Comparison of ENCODE assay signal across 34 cellular contexts in the genomic region with DNA sequence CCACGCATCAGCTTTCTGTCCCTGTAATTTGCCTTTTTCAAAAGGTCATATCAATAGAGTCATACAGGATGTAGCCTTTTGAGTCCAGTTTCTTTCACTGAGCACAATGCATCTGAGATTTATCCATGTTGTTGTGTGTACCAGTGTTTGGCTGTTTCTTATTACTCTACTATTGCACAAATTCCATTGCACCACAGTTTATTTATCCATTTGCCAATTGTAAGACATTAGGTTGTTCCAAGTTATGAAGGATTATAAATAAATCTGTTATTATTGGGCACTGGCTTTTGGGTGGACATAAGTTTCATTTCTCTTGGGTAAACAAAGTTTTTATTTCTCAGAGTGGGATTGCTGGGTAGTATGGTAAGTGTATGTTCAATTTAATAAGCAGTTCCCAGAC.
"Had no signal": no experiment of that assay in that cellular context is flagged by ENCODE, and none has a peak within 500 bp of the region (broad histone marks: within the 10 kb centered on the region; RNA-seq: fewer than 3 reads in every experiment).

No MANE protein-coding gene starts in this region.

- H3K4me2 ChIP-seq: KMS-11 had no signal

- H3K27me3 ChIP-seq: brain microvascular endothelial cell had no signal

- H3K36me3 Mint-ChIP-seq: activated CD4-positive, alpha-beta memory T cell treated with anti-CD3 and anti-CD28 coated beads for 36 hours; activated naive CD4-positive, alpha-beta T cell treated with anti-CD3 and anti-CD28 coated beads, Interleukin-2, amount 10 ng/mL, durations not matched to agents 7 days and 5 days; activated naive CD8-positive, alpha-beta T cell had no signal

- H3K27ac ChIP-seq: brain microvascular endothelial cell, KMS-11, RWPE1, VCaP had no signal

- H3K27ac Mint-ChIP-seq: activated B cell treated with CpG ODN at 0.5 μM for 24 hours; activated CD4-positive, alpha-beta memory T cell treated with anti-CD3 and anti-CD28 coated beads for 36 hours; activated naive CD4-positive, alpha-beta T cell treated with anti-CD3 and anti-CD28 coated beads, Interleukin-2, amount 10 ng/mL, durations not matched to agents 7 days and 5 days; activated naive CD8-positive, alpha-beta T cell; activated naive CD8-positive, alpha-beta T cell treated with anti-CD3 and anti-CD28 coated beads, Interleukin-2, amount 50 U/mL, for 24 hours had no signal

- H3K4me1 Mint-ChIP-seq: activated B cell treated with CpG ODN at 0.5 μM for 24 hours; activated naive CD4-positive, alpha-beta T cell treated with anti-CD3 and anti-CD28 coated beads, Interleukin-2, amount 10 ng/mL, durations not matched to agents 7 days and 5 days; activated naive CD8-positive, alpha-beta T cell treated with anti-CD3 and anti-CD28 coated beads, Interleukin-2, amount 50 U/mL, for 24 hours had no signal

- H3K9me3 Mint-ChIP-seq: activated B cell treated with CpG ODN at 0.5 μM for 24 hours; activated CD4-positive, alpha-beta memory T cell treated with anti-CD3 and anti-CD28 coated beads for 36 hours; activated naive CD4-positive, alpha-beta T cell treated with anti-CD3 and anti-CD28 coated beads, Interleukin-2, amount 10 ng/mL, durations not matched to agents 7 days and 5 days; activated naive CD8-positive, alpha-beta T cell treated with anti-CD3 and anti-CD28 coated beads, Interleukin-2, amount 50 U/mL, for 24 hours had no signal

- H3K27me3 Mint-ChIP-seq: activated B cell treated with CpG ODN at 0.5 μM for 24 hours; activated CD4-positive, alpha-beta memory T cell treated with anti-CD3 and anti-CD28 coated beads for 36 hours; activated naive CD4-positive, alpha-beta T cell treated with anti-CD3 and anti-CD28 coated beads, Interleukin-2, amount 10 ng/mL, durations not matched to agents 7 days and 5 days; activated naive CD8-positive, alpha-beta T cell; activated naive CD8-positive, alpha-beta T cell treated with anti-CD3 and anti-CD28 coated beads, Interleukin-2, amount 50 U/mL, for 24 hours had no signal

- H3K36me3 ChIP-seq: brain microvascular endothelial cell had no signal

- DNase-seq: activated B cell treated with CpG ODN at 0.5 μM for 24 hours; activated CD4-positive, alpha-beta memory T cell treated with anti-CD3 and anti-CD28 coated beads for 36 hours; activated CD4-positive, alpha-beta T cell treated with anti-CD3 and anti-CD28 coated beads for 4 hours; activated CD4-positive, alpha-beta T cell treated with anti-CD3 and anti-CD28 coated beads, Interleukin-2, amount 50 U/mL, for 1 hour; activated CD4-positive, CD25-positive, alpha-beta regulatory T cell treated with anti-CD3 and anti-CD28 coated beads, Interleukin-2, amount 50 U/mL, for 72 hours; activated CD8-positive, alpha-beta memory T cell treated with anti-CD3 and anti-CD28 coated beads, Interleukin-2, amount 50 U/mL, for 4 hours; activated effector memory CD4-positive, alpha-beta T cell treated with Interleukin-2 at 50 U/mL for 16 hours; activated naive CD4-positive, alpha-beta T cell treated with anti-CD3 and anti-CD28 coated beads, Interleukin-2, amount 10 ng/mL, durations not matched to agents 7 days and 5 days; activated naive CD8-positive, alpha-beta T cell treated with anti-CD3 and anti-CD28 coated beads, Interleukin-2, amount 50 U/mL, for 24 hours; activated T-cell treated with anti-CD3 and anti-CD28 coated beads for 4 hours; activated T-cell treated with anti-CD3 and anti-CD28 coated beads, Interleukin-2, amount 50 U/mL, for 4 hours; amniotic stem cell; aorta; brain microvascular endothelial cell; MM.1S; MV-4-11; NCI-H1092; NCI-H1436 treated with DMSO at 0.1 percent for 48 hours; NCI-H1694 treated with DMSO at 0.1 percent for 48 hours; NCI-H2029; NCI-H2171; NCI-H510A; NCI-H526; NCI-H748 treated with DMSO at 0.1 percent for 48 hours; NK-92 treated with Interleukin-12 subunit alpha and Interleukin-12 subunit beta, amount 100 ng/mL, for 24 hours; PC-3; SIG-M5; T-helper 1 cell; T-helper 2 cell; T-helper 9 cell had no signal

- H3K4me3 Mint-ChIP-seq: activated B cell treated with CpG ODN at 0.5 μM for 24 hours; activated CD4-positive, alpha-beta memory T cell treated with anti-CD3 and anti-CD28 coated beads for 36 hours; activated naive CD4-positive, alpha-beta T cell treated with anti-CD3 and anti-CD28 coated beads, Interleukin-2, amount 10 ng/mL, durations not matched to agents 7 days and 5 days; activated naive CD8-positive, alpha-beta T cell; activated naive CD8-positive, alpha-beta T cell treated with anti-CD3 and anti-CD28 coated beads, Interleukin-2, amount 50 U/mL, for 24 hours; activated T-cell treated with anti-CD3 and anti-CD28 coated beads, Interleukin-2, amount 50 U/mL, for 4 hours had no signal

- H3K9ac ChIP-seq: KMS-11 had no signal
